ENCODE assay signal across 8 cellular contexts in genomic region chr2:112884869-112885502, GRCh38. TPM values are rescaled to one million over a fixed set of nuclear protein-coding genes. Genes with fewer than 3 reads are reported as not detected.
DNase-seq lines count a peak whose midpoint lies in the region; ATAC-seq, FAIRE-seq and TF ChIP-seq lines count a peak whose summit lies in the region.

No MANE protein-coding gene starts in this region.

- H3K4me1 ChIP-seq in H1 (replicated peaks in 1 of 4; ENCODE audit: control insufficient read depth in 3 of 4, insufficient read depth in 4 of 4, low read length in 3 of 4) (0 out of 7 replicates have a peak, but pooled peaks cover 0 to 2% (median 0%) of the 10 kb centered on the region in 4 experiments), thoracic aorta (ENCODE audit: control insufficient read depth in 1 of 2, low read depth in 2 of 2) (no peaks in the 10 kb centered on the region)

- H3K9me3 ChIP-seq in H1 (ENCODE audit: insufficient read depth in 2 of 2, low read depth in 1 of 2, low read length in 1 of 2) (no peaks in the 10 kb centered on the region), thoracic aorta (no peaks in the 10 kb centered on the region)

- peaks cover 24 to 51% of the 10 kb centered on the region in 2 donors for H3K4me1 Mint-ChIP-seq in natural killer cell treated with Interleukin-12 subunit alpha and Interleukin-12 subunit beta and Interleukin-15 and Interleukin-18, amount 100 ng/mL, for 72 hours (ENCODE audit: low read depth in 2 of 2)

- H3K18ac ChIP-seq in H1 (ENCODE audit: extremely low read depth, low read length) = peak overlapping the region; percentile 10; the same call in 1 of the 2 replicates

- 36% methylated on average over 6 of the region's 6 CpGs; no CpG with 5 or more reads in 1 of the 2 experiments for whole genome bisulfite sequencing in H1 (ENCODE audit: extremely low coverage in 1 of 2, insufficient coverage in 1 of 2, insufficient read length in 1 of 2, insufficient replicate concordance in 2 of 2, low coverage in 1 of 2, low lambda C conversion rate in 2 of 2, missing lambda C conversion rate in 1 of 2), 2 experiments

- peak; percentile 81 for FAIRE-seq in H1 (lab: Jason Lieb, UNC)

- H3K27me3 ChIP-seq in H1 (replicated peaks in 1 of 4; ENCODE audit: control insufficient read depth in 3 of 4, extremely low read depth in 1 of 4, insufficient read depth in 3 of 4, low read length in 3 of 4) (no peaks in the 10 kb centered on the region), thoracic aorta (replicated peaks; ENCODE audit: insufficient read depth) (no peaks in the 10 kb centered on the region)

- no peaks in the 10 kb centered on the region for H3K79me2 ChIP-seq in H1 (ENCODE audit: control insufficient read depth in 1 of 2, insufficient read depth in 2 of 2, low read length in 2 of 2)

- 0 out of 2 replicates have a peak overlapping the region, but pooled peaks have one; percentile 22 for H2BK20ac ChIP-seq in H1 (ENCODE audit: low read length)

- H3K56ac ChIP-seq in H1 (replicated peaks; ENCODE audit: insufficient read length, low read depth, low read length) = no peak overlapping the region

- H3K4me3 ChIP-seq in H1 (ENCODE audit: extremely low read depth in 1 of 4, insufficient read depth in 2 of 4, low read depth in 3 of 4, low read length in 4 of 4) (no peak overlapping the region), thoracic aorta (no peak overlapping the region)

- H3K27ac ChIP-seq in H1 (ENCODE audit: low read depth, low read length) = no peak overlapping the region
- no peak overlapping the region for H3K27ac ChIP-seq in thoracic aorta

- H4K91ac ChIP-seq in H1 (replicated peaks; ENCODE audit: insufficient read length, low read length) = no peak overlapping the region

- no peak for TF ChIP-seq EP300 in H1 (IDR thresholded peaks at IDR 0.05; ENCODE audit: borderline replicate concordance in 1 of 2, low read depth in 2 of 2, low read length in 2 of 2)

- ATAC-seq in GM21723 (IDR thresholded peaks at IDR 0.05; ENCODE audit: unreplicated experiment) (peak; percentile 69), thoracic aorta (ENCODE audit: insufficient number of reproducible peaks, low FRiP score, low read depth) (no peak), GM18519 (IDR thresholded peaks at IDR 0.05; ENCODE audit: low FRiP score, unreplicated experiment) (no peak)
- ATAC-seq in natural killer cell treated with Interleukin-12 subunit alpha and Interleukin-12 subunit beta and Interleukin-15 and Interleukin-18, amount 100 ng/mL, for 72 hours = peak; percentile 60 to 69

- H2BK12ac ChIP-seq in H1 (ENCODE audit: low read depth, low read length) = no peak overlapping the region; the same call in 1 of the 2 replicates

- H3K36me3 ChIP-seq in H1 (ENCODE audit: control insufficient read depth in 2 of 4, insufficient read depth in 4 of 4, low read length in 3 of 4) (no peaks in the 10 kb centered on the region), thoracic aorta (no peaks in the 10 kb centered on the region)

- H4K8ac ChIP-seq in H1 (ENCODE audit: extremely low read depth, insufficient read depth, low read length) = no peak overlapping the region

- H3K4me3 Mint-ChIP-seq in natural killer cell treated with Interleukin-12 subunit alpha and Interleukin-12 subunit beta and Interleukin-15 and Interleukin-18, amount 100 ng/mL, for 72 hours = no peak overlapping the region

- no peaks in the 10 kb centered on the region for H3K9me3 Mint-ChIP-seq in natural killer cell treated with Interleukin-12 subunit alpha and Interleukin-12 subunit beta and Interleukin-15 and Interleukin-18, amount 100 ng/mL, for 72 hours

- CTCF ChIA-PET in H1 (lab: Charles Lee; ENCODE audit: partially characterized antibody) = interaction anchor here (0.6 to 9.7 kb wide), 68 partner anchors 8 to 285 kb away, joined by 3 to 178 read pairs (median 4); partner anchors contain the start of genes IL1B and IL37

- no peak overlapping the region for H2AK5ac ChIP-seq in H1 (ENCODE audit: low read depth, low read length)

- H3K27ac Mint-ChIP-seq in natural killer cell treated with Interleukin-12 subunit alpha and Interleukin-12 subunit beta and Interleukin-15 and Interleukin-18, amount 100 ng/mL, for 72 hours = peak overlapping the region in 1 of 2 donors; percentile 86

- no peak overlapping the region for H4K5ac ChIP-seq in H1 (ENCODE audit: insufficient read length, low read depth, low read length)

- no peak overlapping the region for H2BK120ac ChIP-seq in H1 (replicated peaks; ENCODE audit: low read depth, low read length)

- no peaks in the 10 kb centered on the region for H3K23me2 ChIP-seq in H1 (ENCODE audit: low read depth, low read length)

- H4K20me1 ChIP-seq in H1 (replicated peaks in 1 of 2; ENCODE audit: control insufficient read depth in 1 of 2, insufficient read depth in 2 of 2, low read length in 2 of 2) = no peaks in the 10 kb centered on the region

- no peak overlapping the region for H2BK5ac ChIP-seq in H1 (ENCODE audit: low read depth, low read length)

- H3K9ac ChIP-seq in H1 (replicated peaks in 1 of 4; ENCODE audit: extremely low read depth in 1 of 4, low read depth in 3 of 4, low read length in 3 of 4) = no peak overlapping the region

- DNase-seq in DMS53 treated with DMSO at 0.1 percent for 48 hours (lab: John Stamatoyannopoulos, UW; ENCODE audit: unreplicated experiment) = peak; percentile 83
- peak; percentile 22 for DNase-seq in NCI-H226
- DNase-seq in activated CD4-positive, alpha-beta T cell treated with anti-CD3 and anti-CD28 coated beads, Interleukin-2, amount 50 U/mL, for 1 hour = peak; percentile 61
- peak; percentile 46 to 96 for DNase-seq in H1 (ENCODE audit: low read depth in 1 of 2, low spot score in 2 of 2)
- peak; percentile 84 for DNase-seq in natural killer cell treated with Interleukin-12 subunit alpha and Interleukin-12 subunit beta and Interleukin-15 and Interleukin-18, amount 100 ng/mL, for 72 hours (ENCODE audit: low spot score)
- no peak for DNase-seq in thoracic aorta (ENCODE audit: low spot score)

- H2AFZ ChIP-seq in H1 (ENCODE audit: low read length) = peak overlapping the region; percentile 99

- no peak overlapping the region for H3K14ac ChIP-seq in H1 (ENCODE audit: insufficient read length)

- no peaks in the 10 kb centered on the region for H3K36me3 Mint-ChIP-seq in natural killer cell treated with Interleukin-12 subunit alpha and Interleukin-12 subunit beta and Interleukin-15 and Interleukin-18, amount 100 ng/mL, for 72 hours

- TF ChIP-seq RAD21 in H1 (IDR thresholded peaks at IDR 0.05 in 1 of 2, conservative IDR thresholded peaks at IDR 0.05 in 1 of 2; ENCODE audit: low read depth in 2 of 2, low read length in 2 of 2) = peak; percentile 94 to 96

- H3K4ac ChIP-seq in H1 (replicated peaks; ENCODE audit: insufficient read length, low read depth, low read length) = no peak overlapping the region

- no peak overlapping the region for H2BK15ac ChIP-seq in H1 (ENCODE audit: low read length)

- TF ChIP-seq POLR2A in H1 (IDR thresholded peaks at IDR 0.05; ENCODE audit: control extremely low read depth in 1 of 2, low read depth in 2 of 2, low read length in 2 of 2) = no peak

- no peaks in the 10 kb centered on the region for H3K27me3 Mint-ChIP-seq in natural killer cell treated with Interleukin-12 subunit alpha and Interleukin-12 subunit beta and Interleukin-15 and Interleukin-18, amount 100 ng/mL, for 72 hours

- POLR2A ChIA-PET in H1 (lab: Charles Lee; ENCODE audit: partially characterized antibody) = interaction anchor here (0.6 to 1.5 kb wide), 2 partner anchors 17 to 135 kb away, joined by 3 to 5 read pairs; no protein-coding TSS in a partner anchor

- no peaks in the 10 kb centered on the region; the same call in 1 of the 2 replicates for H3K79me1 ChIP-seq in H1 (ENCODE audit: low read depth, low read length)

- H3K23ac ChIP-seq in H1 (ENCODE audit: insufficient read length) = no peak overlapping the region

- no peak overlapping the region for H3K4me2 ChIP-seq in H1 (ENCODE audit: insufficient read depth in 1 of 2, low read depth in 2 of 2, low read length in 2 of 2)

- TF ChIP-seq CTCF in H1 (IDR thresholded peaks at IDR 0.05; ENCODE audit: control extremely low read depth in 1 of 3, insufficient read depth in 1 of 3, low read depth in 1 of 3, low read length in 3 of 3) (peak; percentile 70 to 88 (median 83)), thoracic aorta (IDR thresholded peaks at IDR 0.05) (peak; percentile 39)

TF ChIP-seq in H1, 55 proteins besides CTCF, POLR2A, EP300 and RAD21 (continues in another document):
- TF ChIP-seq TEAD4 (IDR thresholded peaks at IDR 0.05; ENCODE audit: low read depth, low read length) (0 out of 2 replicates have a peak, but pooled peaks have one; percentile 60), SIRT6 (IDR thresholded peaks at IDR 0.05; ENCODE audit: low read length) (no peak)

RNA-seq across cellular contexts. Expression of gene IL37, which starts 26.0 kb away (rescaled TPM):
- total RNA-seq in H1 (2021; fragmentation: NEBNext Ultra II Directional; extraction: Animal tissue kit (Norgen Biotek cat#: 25700)) = not detected in 2 replicates
- polyA plus RNA-seq in H1 (2011; rRNA removed) = 0.14 and 0.18 TPM in 2 replicates
- 0.26 TPM for polyA plus RNA-seq in H1 (2011; cell fraction: cytosol; rRNA removed)
- polyA plus RNA-seq in H1 (2011; cell fraction: nucleus; rRNA removed) = 0.50 TPM
- not detected in 4 replicates for polyA plus RNA-seq in H1 (2012, experiment 1 of 2)
- not detected for polyA plus RNA-seq in H1 (2012, experiment 2 of 2)
- 0.12 TPM for polyA plus RNA-seq in H1 (2013, experiment 1 of 2)
- 0.09 TPM for polyA plus RNA-seq in H1 (2013, experiment 2 of 2)
- not detected in 2 replicates for polyA minus RNA-seq in H1 (2011; rRNA and poly(A)+ RNA removed)
- not detected for polyA minus RNA-seq in H1 (2011; cell fraction: cytosol; rRNA and poly(A)+ RNA removed)
- polyA minus RNA-seq in H1 (2011; cell fraction: nucleus; rRNA and poly(A)+ RNA removed) = not detected
- total RNA-seq in natural killer cell treated with Interleukin-12 subunit alpha and Interleukin-12 subunit beta and Interleukin-15 and Interleukin-18, amount 100 ng/mL, for 72 hours = not detected
- total RNA-seq in thoracic aorta = not detected

RNA-seq across cellular contexts. Expression of gene IL1B, which starts 48.4 kb away (rescaled TPM):
- not detected in 2 replicates for total RNA-seq in H1 (2021; fragmentation: NEBNext Ultra II Directional; extraction: Animal tissue kit (Norgen Biotek cat#: 25700))
- not detected in 2 replicates for polyA plus RNA-seq in H1 (2011; rRNA removed)
- polyA plus RNA-seq in H1 (2011; cell fraction: cytosol; rRNA removed) = 0.12 TPM
- not detected for polyA plus RNA-seq in H1 (2011; cell fraction: nucleus; rRNA removed)
- not detected in 4 replicates for polyA plus RNA-seq in H1 (2012, experiment 1 of 2)
- polyA plus RNA-seq in H1 (2012, experiment 2 of 2) = not detected
- polyA plus RNA-seq in H1 (2013, experiment 1 of 2) = not detected
- not detected for polyA plus RNA-seq in H1 (2013, experiment 2 of 2)
- 1.5 TPM in 1 of 2 replicates, not detected in the other for polyA minus RNA-seq in H1 (2011; rRNA and poly(A)+ RNA removed)
- polyA minus RNA-seq in H1 (2011; cell fraction: cytosol; rRNA and poly(A)+ RNA removed) = not detected
- polyA minus RNA-seq in H1 (2011; cell fraction: nucleus; rRNA and poly(A)+ RNA removed) = not detected
- 10 to 100 TPM in 1 of 2 donors, 1 to 10 TPM in 1; 1.8 to 12.0 TPM for total RNA-seq in natural killer cell treated with Interleukin-12 subunit alpha and Interleukin-12 subunit beta and Interleukin-15 and Interleukin-18, amount 100 ng/mL, for 72 hours
- total RNA-seq in thoracic aorta = 1 to 10 TPM; 4.0 to 6.2 TPM

Comparison
In these comparisons a context has a peak if more than half of its experiments do, and no peak if none do; other contexts are left out.
1. ATAC-seq: peak in GM21723 (single experiment) and natural killer cell treated with Interleukin-12 subunit alpha and Interleukin-12 subunit beta and Interleukin-15 and Interleukin-18, amount 100 ng/mL, for 72 hours (2 of 2); none in thoracic aorta (single experiment) and GM18519 (single experiment).